Comparison of ENCODE assay signal across 11 cellular contexts in the genomic region with DNA sequence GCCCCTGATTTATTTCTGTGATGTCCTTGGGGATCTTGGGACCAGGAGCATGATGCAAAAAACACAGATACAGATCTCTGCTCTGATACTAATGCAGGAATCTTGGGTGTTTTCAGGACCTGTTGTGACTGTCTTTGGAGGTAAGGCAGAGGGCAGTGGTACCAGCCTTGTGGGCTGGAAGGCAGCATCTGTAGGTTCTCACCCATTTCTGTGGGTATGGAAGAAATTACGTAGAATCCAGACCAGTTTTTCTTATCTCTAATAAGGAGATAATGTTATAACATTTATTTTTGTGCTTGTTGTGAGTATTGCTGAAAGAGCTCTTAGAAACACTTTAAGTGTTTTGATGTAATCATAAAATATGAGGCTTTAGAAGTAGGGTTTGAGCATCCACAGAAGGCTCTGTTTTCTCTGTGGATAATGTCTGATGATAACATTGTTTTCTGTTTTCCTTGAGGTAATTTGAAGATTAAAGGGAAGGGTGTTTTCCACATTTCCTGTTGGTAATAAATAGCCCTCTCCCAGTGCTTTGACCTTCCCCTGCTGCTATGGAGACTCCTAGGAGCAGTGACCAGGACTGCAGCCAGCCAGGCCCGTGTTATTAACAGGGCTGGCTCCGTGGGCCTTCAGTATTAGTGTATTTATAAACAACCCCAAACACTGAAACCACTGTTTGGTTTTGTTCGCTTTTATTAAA. TPM values are rescaled to one million over a fixed set of nuclear protein-coding genes. Genes with fewer than 3 reads are reported as not detected.
DNase-seq lines count a peak whose midpoint lies in the region; ATAC-seq and TF ChIP-seq lines count a peak whose summit lies in the region.
"Had no signal": no experiment of that assay in that cellular context is flagged by ENCODE, and none has a peak within 500 bp of the region (broad histone marks: within the 10 kb centered on the region; RNA-seq: fewer than 3 reads in every experiment).

No MANE protein-coding gene starts in this region.

- DNase-seq in dorsolateral prefrontal cortex, result peak in 1 of 10 donors; percentile 33
- DNase-seq in left lobe of liver (ENCODE audit: low spot score), result no peak
- no peak for DNase-seq in NCI-H1436 (lab: John Stamatoyannopoulos, UW)
- no peak for DNase-seq in NCI-H2107 treated with DMSO at 0.1 percent for 48 hours (lab: John Stamatoyannopoulos, UW; ENCODE audit: unreplicated experiment)
- DNase-seq in NOMO-1 (lab: John Stamatoyannopoulos, UW; ENCODE audit: unreplicated experiment in 2 of 2), result no peak
- DNase-seq: activated naive CD8-positive, alpha-beta T cell treated with anti-CD3 and anti-CD28 coated beads for 36 hours; NCI-H345; stimulated activated CD4-positive, alpha-beta T cell treated with anti-CD3 and anti-CD28 coated beads, Interleukin-12 subunit alpha, Interleukin-12 subunit beta, amount 100 ng/mL, for 4 hours had no signal

- POLR2A ChIA-PET in HEK293 (lab: Yijun Ruan, JAX), result no interaction called here

- H3K27ac ChIP-seq in HEK293 (ENCODE audit: extremely low read depth, low read depth, low read length) (no peak overlapping the region), dorsolateral prefrontal cortex (peak overlapping the region in 36 of 59 donors; percentile 6 to 80 (median 44)), rectal smooth muscle tissue (ENCODE audit: low read depth, low read length) (peak overlapping the region; percentile 70)

- CTCF ChIA-PET in HEK293 (lab: Yijun Ruan, JAX), result no interaction called here

- intact Hi-C loops in dorsolateral prefrontal cortex (cut with DNase I), result no loop called here

- H3K9ac ChIP-seq in rectal smooth muscle tissue (ENCODE audit: low read length), result no peak overlapping the region

- ATAC-seq in left lobe of liver (peak; percentile 65), GM21619 (IDR thresholded peaks at IDR 0.05; ENCODE audit: unreplicated experiment) (no peak)

- peaks cover 4% of the 10 kb centered on the region for H3K4me1 ChIP-seq in HEK293 (ENCODE audit: control insufficient read depth, insufficient read depth, low read length)
- peaks cover 39% of the 10 kb centered on the region for H3K4me1 ChIP-seq in rectal smooth muscle tissue (ENCODE audit: control insufficient read depth, insufficient read depth, low read length)

- H3K27me3 ChIP-seq in dorsolateral prefrontal cortex (no peaks in the 10 kb centered on the region), rectal smooth muscle tissue (ENCODE audit: control insufficient read depth, insufficient read depth, low read length) (no peaks in the 10 kb centered on the region)

- H3K4me3 ChIP-seq in HEK293 (ENCODE audit: low read depth, low read length) (no peak overlapping the region), dorsolateral prefrontal cortex (no peak overlapping the region), rectal smooth muscle tissue (ENCODE audit: low read length) (no peak overlapping the region)

- no peak for TF ChIP-seq CTCF in HEK293 (tag by site-specific recombination; IDR thresholded peaks at IDR 0.05)
- no peak for TF ChIP-seq CTCF in dorsolateral prefrontal cortex (IDR thresholded peaks at IDR 0.05 in 54 of 56, conservative IDR thresholded peaks at IDR 0.05 in 2 of 56; ENCODE audit: low read depth in 1 of 56, partially characterized antibody in 56 of 56)

- no peaks in the 10 kb centered on the region for H3K9me3 ChIP-seq in HEK293 (ENCODE audit: control insufficient read depth, insufficient read depth, low read depth, low read length)

- H3K36me3 ChIP-seq in HEK293 (ENCODE audit: control insufficient read depth in 2 of 2, insufficient read depth in 1 of 2, low read length in 2 of 2) (no peaks in the 10 kb centered on the region), rectal smooth muscle tissue (ENCODE audit: control insufficient read depth, insufficient read depth, low read length) (no peaks in the 10 kb centered on the region)

TF ChIP-seq in HEK293, 187 proteins besides CTCF, POLR2A, EP300 and RAD21:
- TF ChIP-seq ZNF510 (tag by site-specific recombination; IDR thresholded peaks at IDR 0.05; ENCODE audit: insufficient replicate concordance) (no peak), TCF7L2 (IDR thresholded peaks at IDR 0.05; ENCODE audit: borderline replicate concordance, low read depth, low read length) (peak; percentile 77; the same call in 1 of the 2 replicates)

RNA-seq across cellular contexts. Expression of a gene that starts 9.4 kb away (rescaled TPM):
- total RNA-seq in dorsolateral prefrontal cortex (10 to 100 TPM; 11.4 to 20.4 (median 14.9) TPM), left lobe of liver (3.9 TPM)

RNA-seq across cellular contexts. Expression of a gene that starts 39.1 kb away (rescaled TPM):
- 100 to 1,000 TPM in 2 of 120 experiments, 10 to 100 TPM in 118; 25.8 to 103 (median 68.4) TPM for total RNA-seq in dorsolateral prefrontal cortex
- total RNA-seq in left lobe of liver, result 0.83 TPM

Comparison
In these comparisons a context has a peak if more than half of its experiments do, and no peak if none do; other contexts are left out.
1. RNA of a gene that starts 39.1 kb away (total RNA-seq): 25.8 to 103 TPM in dorsolateral prefrontal cortex; 0.83 TPM in left lobe of liver (single experiment); every median in the first group is over 10 times any median in the second.